ENCODE assay signal across 2 cellular contexts in the genomic region with DNA sequence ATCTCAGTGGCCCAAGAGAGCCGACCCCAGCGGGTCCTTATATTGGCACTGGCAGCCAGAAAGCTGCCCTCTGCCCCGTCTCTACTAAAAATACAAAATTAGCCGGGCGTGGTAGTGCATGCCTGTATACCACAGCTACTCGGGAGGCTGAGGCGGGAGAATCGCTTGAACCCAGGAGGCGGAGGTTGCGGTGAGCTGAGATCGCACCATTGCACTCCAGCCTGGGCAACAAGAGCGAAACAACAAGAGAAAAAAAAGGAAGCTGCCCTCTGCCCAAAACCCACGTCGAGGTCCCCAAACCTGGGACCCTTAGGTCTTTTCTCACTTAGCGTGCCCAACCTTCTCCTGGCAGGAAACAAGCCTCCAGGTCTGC. TPM values are rescaled to one million over a fixed set of nuclear protein-coding genes. Genes with fewer than 3 reads are reported as not detected.
DNase-seq lines count a peak whose midpoint lies in the region; ATAC-seq lines count a peak whose summit lies in the region.
"Not testable (repeated sequence)": the region's sequence is repeated elsewhere in the genome, so short reads cannot be mapped to it uniquely, and the experiment has no call there.

No MANE protein-coding gene starts in this region.

- H3K4me3 ChIP-seq in Jurkat, Clone E6-1 (ENCODE audit: low read length) = peak overlapping the region; percentile 87

- ATAC-seq in left colon = peak; percentile 6

- intact Hi-C loops in left colon (cut with DNase I, micrococcal nuclease) = not testable (repeated sequence)

- DNase-seq in Jurkat, Clone E6-1 (ENCODE audit: low read depth, low spot score); left colon: not testable (repeated sequence)

RNA-seq across cellular contexts. Expression of a gene that starts 0.9 kb away (rescaled TPM):
- polyA plus RNA-seq in Jurkat, Clone E6-1 (2012; ENCODE audit: insufficient read depth, insufficient read length) = 120 TPM
- 100 to 1,000 TPM; 290 to 349 TPM for total RNA-seq in left colon

RNA-seq across cellular contexts. Expression of a gene that starts 20.6 kb away (rescaled TPM):
- polyA plus RNA-seq in Jurkat, Clone E6-1 (2012; ENCODE audit: insufficient read depth, insufficient read length) = 2.2 TPM
- total RNA-seq in left colon = 10 to 100 TPM; 21.8 to 54.1 TPM

RNA-seq across cellular contexts. Expression of a gene that starts 24.0 kb away (rescaled TPM):
- 21.1 TPM for polyA plus RNA-seq in Jurkat, Clone E6-1 (2012; ENCODE audit: insufficient read depth, insufficient read length)
- 10 to 100 TPM; 29.9 to 39.4 TPM for total RNA-seq in left colon

RNA-seq across cellular contexts. Expression of a gene that starts 42.3 kb away (rescaled TPM):
- not detected for polyA plus RNA-seq in Jurkat, Clone E6-1 (2012; ENCODE audit: insufficient read depth, insufficient read length)
- not detected for total RNA-seq in left colon

RNA-seq across cellular contexts. Expression of a gene that starts 51.7 kb away (rescaled TPM):
- not detected for polyA plus RNA-seq in Jurkat, Clone E6-1 (2012; ENCODE audit: insufficient read depth, insufficient read length)
- total RNA-seq in left colon = not detected
